ENCODE assay signal across 14 cellular contexts in genomic region chr11:66969584-66970205, GRCh38. TPM values are rescaled to one million over a fixed set of nuclear protein-coding genes. Genes with fewer than 3 reads are reported as not detected.
DNase-seq lines count a peak whose midpoint lies in the region; ATAC-seq and TF ChIP-seq lines count a peak whose summit lies in the region.
"Had no signal": no experiment of that assay in that cellular context is flagged by ENCODE, and none has a peak within 500 bp of the region (broad histone marks: within the 10 kb centered on the region; RNA-seq: fewer than 3 reads in every experiment).

No MANE protein-coding gene starts in this region.

- no peaks in the 10 kb centered on the region for H3K36me3 Mint-ChIP-seq in GM23338 (ENCODE audit: low read depth)

- H3F3A ChIP-seq in GM23338 (replicated peaks; ENCODE audit: low read depth): no peaks in the 10 kb centered on the region

- intact Hi-C loops in HCT116 (cut with micrococcal nuclease) (loop anchor here (5.0 kb wide), 1 partner anchor 77 kb away; no protein-coding TSS in a partner anchor), head of caudate nucleus (cut with DNase I) (no loop called here)

- H3K27ac Mint-ChIP-seq in GM23338: no peak overlapping the region

- H3K27me3 ChIP-seq in HCT116 (ENCODE audit: insufficient read depth, low read length) (no peaks in the 10 kb centered on the region), brain microvascular endothelial cell (replicated peaks) (no peaks in the 10 kb centered on the region), tibial nerve (no peaks in the 10 kb centered on the region), trophoblast cell (ENCODE audit: insufficient read depth, low read length) (no peaks in the 10 kb centered on the region), GM23338 (ENCODE audit: insufficient read depth) (no peaks in the 10 kb centered on the region)
- H3K27me3 ChIP-seq: SJCRH30 had no signal

- no peak overlapping the region for H3K4ac ChIP-seq in trophoblast cell (ENCODE audit: low read depth, low read length)

- H4K12ac ChIP-seq in trophoblast cell (ENCODE audit: low read depth, low read length): no peak overlapping the region

- H3K9me3 ChIP-seq in HCT116 (ENCODE audit: control insufficient read depth in 1 of 2, insufficient read depth in 1 of 2, low read depth in 1 of 2, low read length in 2 of 2): no peaks in the 10 kb centered on the region
- H3K9me3 ChIP-seq in tibial nerve: no peaks in the 10 kb centered on the region
- H3K9me3 ChIP-seq in trophoblast cell (ENCODE audit: insufficient read depth, low read depth, low read length): no peaks in the 10 kb centered on the region
- H3K9me3 ChIP-seq: SJCRH30 had no signal

- H4K20me1 ChIP-seq in HCT116 (ENCODE audit: insufficient read depth): no peaks in the 10 kb centered on the region
- H4K20me1 ChIP-seq in GM23338 (replicated peaks; ENCODE audit: insufficient read depth): no peaks in the 10 kb centered on the region

- WGBS in tibial nerve, 2 donors: 86 to 90% methylated on average over 6 of the region's 6 CpGs
- no CpG with 5 or more reads among the region's 6 CpGs for WGBS in trophoblast cell (ENCODE audit: extremely low coverage, insufficient coverage, insufficient read length)

- TF ChIP-seq EP300 in tibial nerve (IDR thresholded peaks at IDR 0.05): no peak

- TF ChIP-seq RAD21 in HCT116 (IDR thresholded peaks at IDR 0.05; ENCODE audit: low read depth): no peak

- H2BK12ac ChIP-seq in trophoblast cell (ENCODE audit: low read length): no peak overlapping the region

- DNase-seq in HCT116 (ENCODE audit: low read depth, low spot score) (no peak), brain microvascular endothelial cell (peak; percentile 94), iris pigment epithelial cell (ENCODE audit: low read depth) (peak; percentile 96), tibial nerve (ENCODE audit: low spot score in 2 of 2) (no peak), trophoblast cell (no peak), GM23338 (ENCODE audit: low spot score) (no peak), head of caudate nucleus (no peak)
- DNase-seq: aorta, NCI-H1417, NCI-H69, SJCRH30 had no signal

- ATAC-seq in HCT116 (no peak), GM23338 (no peak)

- H3K4me3 ChIP-seq in HCT116 (replicated peaks in 1 of 2; ENCODE audit: low read depth in 1 of 2, low read length in 2 of 2) (no peak overlapping the region), brain microvascular endothelial cell (ENCODE audit: low read depth, low read length) (no peak overlapping the region), tibial nerve (no peak overlapping the region), trophoblast cell (ENCODE audit: low read depth, low read length) (no peak overlapping the region), GM23338 (no peak overlapping the region)
- H3K4me3 ChIP-seq: SJCRH30 had no signal

- no peaks in the 10 kb centered on the region for H3K36me3 ChIP-seq in HCT116 (ENCODE audit: control insufficient read depth in 1 of 2, insufficient read depth in 2 of 2, low read length in 2 of 2)
- no peaks in the 10 kb centered on the region for H3K36me3 ChIP-seq in brain microvascular endothelial cell (replicated peaks)
- no peaks in the 10 kb centered on the region for H3K36me3 ChIP-seq in tibial nerve
- H3K36me3 ChIP-seq in trophoblast cell (ENCODE audit: control insufficient read depth in 1 of 2, insufficient read depth in 2 of 2, low read length in 2 of 2): no peaks in the 10 kb centered on the region
- no peaks in the 10 kb centered on the region for H3K36me3 ChIP-seq in GM23338 (ENCODE audit: insufficient read depth)
- H3K36me3 ChIP-seq: SJCRH30 had no signal

- H4K8ac ChIP-seq in trophoblast cell (ENCODE audit: low read depth, low read length): no peak overlapping the region

- no peak overlapping the region for H3K14ac ChIP-seq in trophoblast cell (ENCODE audit: low read length)

- H2AFZ ChIP-seq in HCT116 (ENCODE audit: low read depth, low read length, poor library complexity, severe bottlenecking): no peak overlapping the region
- no peak overlapping the region for H2AFZ ChIP-seq in trophoblast cell (ENCODE audit: insufficient read depth, low read length, poor library complexity)
- no peak overlapping the region for H2AFZ ChIP-seq in GM23338

- no peak overlapping the region for H3K4me3 Mint-ChIP-seq in GM23338

- H4K91ac ChIP-seq in trophoblast cell (ENCODE audit: low read depth, low read length): no peak overlapping the region

- no peak overlapping the region for H2BK5ac ChIP-seq in trophoblast cell (ENCODE audit: low read depth, low read length, poor library complexity)

- no peak overlapping the region for H2AK5ac ChIP-seq in trophoblast cell (ENCODE audit: low read length)

- H3K4me1 ChIP-seq in HCT116 (ENCODE audit: control insufficient read depth in 1 of 2, insufficient read depth in 2 of 2, low read length in 2 of 2) (peaks cover 10 to 43% of the 10 kb centered on the region in 2 experiments), tibial nerve (peaks cover 0 to 18% (median 2%) of the 10 kb centered on the region in 4 donors), trophoblast cell (ENCODE audit: control insufficient read depth in 1 of 2, insufficient read depth in 2 of 2, low read length in 2 of 2) (peaks cover 3% of the 10 kb centered on the region in 2 experiments), GM23338 (ENCODE audit: insufficient read depth) (0 out of 2 replicates have a peak, but pooled peaks cover 5% of the 10 kb centered on the region)
- H3K4me1 ChIP-seq: SJCRH30 had no signal

- POLR2A ChIA-PET in HCT116 (lab: Charles Lee): no interaction called here

- in situ Hi-C loops in brain microvascular endothelial cell (cut with HindIII; ENCODE audit: low pct_ligation_motif_present, low sequenced_read_pairs): no loop called here

- no peak overlapping the region for H3K23ac ChIP-seq in trophoblast cell (ENCODE audit: low read length)

- CTCF ChIA-PET in HCT116 (lab: Charles Lee): no interaction called here

- peaks cover 7% of the 10 kb centered on the region; the same call in 2 of the 3 replicates for H3K4me1 Mint-ChIP-seq in GM23338

- H3K4me2 ChIP-seq in HCT116 (ENCODE audit: low read length): peak overlapping the region; percentile 58; the same call in 1 of the 2 replicates
- H3K4me2 ChIP-seq in trophoblast cell (ENCODE audit: low read length): no peak overlapping the region
- H3K4me2 ChIP-seq in GM23338: no peak overlapping the region

- BruUV-seq in HCT116 (replicated peaks; lab: Mats Ljungman, UMichigan): no TSS peak

- TF ChIP-seq POLR2A in HCT116 (IDR thresholded peaks at IDR 0.05; ENCODE audit: borderline replicate concordance, extremely low read depth, insufficient read depth, insufficient read length) (no peak), tibial nerve (IDR thresholded peaks at IDR 0.05) (no peak)

- H3K9ac ChIP-seq in HCT116 (ENCODE audit: low read length): no peak overlapping the region
- H3K9ac ChIP-seq in trophoblast cell (ENCODE audit: low read length): no peak overlapping the region

- H3K9me2 ChIP-seq in HCT116 (ENCODE audit: insufficient read depth) (no peaks in the 10 kb centered on the region), GM23338 (ENCODE audit: insufficient read depth) (no peaks in the 10 kb centered on the region)

- RAD21 ChIA-PET in HCT116 (lab: Charles Lee; ENCODE audit: low non-redundant PET in 1 of 2, low total read pairs in 2 of 2, uncharacterized antibody in 2 of 2, unreplicated experiment in 2 of 2): no interaction called here

- H3K9me3 Mint-ChIP-seq in GM23338: no peaks in the 10 kb centered on the region; the same call in 2 of the 3 replicates

- no peak overlapping the region for H3K27ac ChIP-seq in HCT116 (ENCODE audit: low read depth, low read length)
- peak overlapping the region; percentile 98 for H3K27ac ChIP-seq in brain microvascular endothelial cell
- peak overlapping the region in 3 of 4 donors; percentile 46 to 77 (median 71) for H3K27ac ChIP-seq in tibial nerve
- H3K27ac ChIP-seq in trophoblast cell (ENCODE audit: low read depth, low read length): no peak overlapping the region
- H3K27ac ChIP-seq in GM23338 (ENCODE audit: low read depth): no peak overlapping the region
- H3K27ac ChIP-seq: SJCRH30 had no signal

- H2BK120ac ChIP-seq in trophoblast cell (ENCODE audit: insufficient read depth, low read length, poor library complexity): no peak overlapping the region

- TF ChIP-seq CTCF in HCT116 (IDR thresholded peaks at IDR 0.05 in 2 of 3, conservative IDR thresholded peaks at IDR 0.05 in 1 of 3; ENCODE audit: borderline replicate concordance in 1 of 3, insufficient read depth in 1 of 3, low read depth in 2 of 3, low read length in 2 of 3): no peak
- no peak for TF ChIP-seq CTCF in brain microvascular endothelial cell (IDR thresholded peaks at IDR 0.05; ENCODE audit: low read depth, low read length, missing control alignments)
- no peak for TF ChIP-seq CTCF in tibial nerve (IDR thresholded peaks at IDR 0.05)
- no peak for TF ChIP-seq CTCF in GM23338 (conservative IDR thresholded peaks at IDR 0.05; ENCODE audit: low read depth in 2 of 2)

- H3K79me2 ChIP-seq in HCT116 (ENCODE audit: insufficient read depth, low read length): no peaks in the 10 kb centered on the region
- no peaks in the 10 kb centered on the region for H3K79me2 ChIP-seq in trophoblast cell (ENCODE audit: control insufficient read depth, insufficient read depth, low read length, poor library complexity)
- H3K79me2 ChIP-seq in GM23338 (replicated peaks; ENCODE audit: insufficient read depth): no peaks in the 10 kb centered on the region

- no peak overlapping the region for H3K18ac ChIP-seq in trophoblast cell (ENCODE audit: low read length)

- H3K79me1 ChIP-seq in trophoblast cell (ENCODE audit: low read length): no peaks in the 10 kb centered on the region

- peaks cover 15% of the 10 kb centered on the region for H3K27me3 Mint-ChIP-seq in GM23338 (ENCODE audit: insufficient read depth, low read depth, poor library complexity)

TF ChIP-seq in HCT116, 20 proteins besides CTCF, POLR2A, EP300 and RAD21:
- TF ChIP-seq SP1 (IDR thresholded peaks at IDR 0.05; ENCODE audit: low read depth): no peak

RNA-seq across cellular contexts. Expression of gene C11orf86, which starts 5.4 kb away (rescaled TPM):
- total RNA-seq in HCT116 (2021; ENCODE audit: unreplicated experiment) (0.25 TPM), tibial nerve (not detected)
- polyA plus RNA-seq in HCT116 (2012): 0.25 and 0.50 TPM in 2 replicates
- not detected in 2 replicates for polyA plus RNA-seq in trophoblast cell (2013)
- 0.21 TPM in 1 of 2 replicates, not detected in the other for total RNA-seq in GM23338 (2014; rRNA removed; shearing (Covaris generic))
- 0.73 and 0.74 TPM in 2 replicates for polyA plus RNA-seq in GM23338 (2016; fragmentation: Nextera tagmentation; extraction: Ambion mirVana)
- total RNA-seq: aorta, frontal cortex, kidney epithelial cell, SJCRH30 had no signal
- polyA plus RNA-seq: neural cell had no signal

RNA-seq across cellular contexts. Expression of gene PC, which starts 11.5 kb away (rescaled TPM):
- total RNA-seq in HCT116 (2021; ENCODE audit: unreplicated experiment) (24.1 TPM), tibial nerve (100 to 1,000 TPM in 1 of 4 donors, 10 to 100 TPM in 3; 82.5 to 135 (median 90.2) TPM)
- polyA plus RNA-seq in HCT116 (2012): 23.7 and 26.8 TPM in 2 replicates
- polyA plus RNA-seq in trophoblast cell (2013): 6.1 and 6.3 TPM in 2 replicates
- total RNA-seq in GM23338 (2014; rRNA removed; shearing (Covaris generic)): 21.7 and 24.9 TPM in 2 replicates
- polyA plus RNA-seq in GM23338 (2016; fragmentation: Nextera tagmentation; extraction: Ambion mirVana): 18.3 and 18.9 TPM in 2 replicates

RNA-seq across cellular contexts. Expression of gene SYT12, which starts 53.2 kb away (rescaled TPM):
- total RNA-seq in HCT116 (2021; ENCODE audit: unreplicated experiment): 4.3 TPM
- polyA plus RNA-seq in HCT116 (2012): 4.7 and 4.8 TPM in 2 replicates
- total RNA-seq in tibial nerve: 1 to 10 TPM in 1 of 4 donors, under 1 TPM in 2, not detected in 1; 0.20 to 2.4 (median 0.66) TPM
- polyA plus RNA-seq in trophoblast cell (2013): 0.03 and 0.10 TPM in 2 replicates
- 2.5 and 3.1 TPM in 2 replicates for total RNA-seq in GM23338 (2014; rRNA removed; shearing (Covaris generic))
- polyA plus RNA-seq in GM23338 (2016; fragmentation: Nextera tagmentation; extraction: Ambion mirVana): 0.92 TPM in 2 replicates

Comparison
In these comparisons a context has a peak if more than half of its experiments do, and no peak if none do; other contexts are left out.
1. DNase-seq: peak in brain microvascular endothelial cell (single experiment) and iris pigment epithelial cell (single experiment); none in HCT116 (single experiment), tibial nerve (0 of 2), trophoblast cell (0 of 2), GM23338 (single experiment) and head of caudate nucleus (0 of 42).
2. H3K27ac ChIP-seq: peak in brain microvascular endothelial cell (single experiment) and tibial nerve (3 of 4); none in HCT116 (single experiment), trophoblast cell (single experiment) and GM23338 (single experiment).